17 cellular contexts compared by ENCODE assay signal in genomic region chr11:61000426-61000825, GRCh38. TPM values are rescaled to one million over a fixed set of nuclear protein-coding genes. Genes with fewer than 3 reads are reported as not detected.
DNase-seq lines count a peak whose midpoint lies in the region; ATAC-seq and TF ChIP-seq lines count a peak whose summit lies in the region.
"Had no signal": no experiment of that assay in that cellular context is flagged by ENCODE, and none has a peak within 500 bp of the region (broad histone marks: within the 10 kb centered on the region; RNA-seq: fewer than 3 reads in every experiment).

No MANE protein-coding gene starts in this region.

- H3K9me3 Mint-ChIP-seq in activated naive CD4-positive, alpha-beta T cell treated with anti-CD3 and anti-CD28 coated beads for 36 hours, result no peaks in the 10 kb centered on the region
- H3K9me3 Mint-ChIP-seq in activated CD8-positive, alpha-beta T cell treated with anti-CD3 and anti-CD28 coated beads for 36 hours, result no peaks in the 10 kb centered on the region
- no peaks in the 10 kb centered on the region for H3K9me3 Mint-ChIP-seq in activated naive CD8-positive, alpha-beta T cell treated with anti-CD3 and anti-CD28 coated beads, Interleukin-2, amount 50 U/mL, for 24 hours
- H3K9me3 Mint-ChIP-seq: CD4-positive, CD25-positive, alpha-beta regulatory T cell; HFFc6 had no signal

- ATAC-seq in activated CD8-positive, alpha-beta T cell treated with anti-CD3 and anti-CD28 coated beads for 36 hours, result no peak
- no peak for ATAC-seq in activated naive CD8-positive, alpha-beta T cell treated with anti-CD3 and anti-CD28 coated beads, Interleukin-2, amount 50 U/mL, for 24 hours
- ATAC-seq in SK-N-SH treated with all-trans-retinoic acid at 6 μM for 48 hours, result no peak
- ATAC-seq: HepG2 had no signal

- no peak overlapping the region for H3K4me2 ChIP-seq in osteoblast (ENCODE audit: insufficient read depth, low read length)

- no peaks in the 10 kb centered on the region for H3K9me3 ChIP-seq in osteoblast (ENCODE audit: low read depth, low read length)

- H3K79me2 ChIP-seq in osteoblast (ENCODE audit: insufficient read depth, low read length), result no peaks in the 10 kb centered on the region

- H3K36me3 Mint-ChIP-seq in activated naive CD4-positive, alpha-beta T cell treated with anti-CD3 and anti-CD28 coated beads for 36 hours (ENCODE audit: low read depth), result peaks cover 75% of the 10 kb centered on the region
- H3K36me3 Mint-ChIP-seq in activated CD8-positive, alpha-beta T cell treated with anti-CD3 and anti-CD28 coated beads for 36 hours (ENCODE audit: low read depth), result peaks cover 65% of the 10 kb centered on the region
- H3K36me3 Mint-ChIP-seq in activated naive CD8-positive, alpha-beta T cell treated with anti-CD3 and anti-CD28 coated beads, Interleukin-2, amount 50 U/mL, for 24 hours (ENCODE audit: low read depth), result peaks cover 41% of the 10 kb centered on the region

- peak overlapping the region; percentile 95 for H3K27ac Mint-ChIP-seq in activated naive CD4-positive, alpha-beta T cell treated with anti-CD3 and anti-CD28 coated beads for 36 hours
- peak overlapping the region; percentile 55 for H3K27ac Mint-ChIP-seq in activated CD8-positive, alpha-beta T cell treated with anti-CD3 and anti-CD28 coated beads for 36 hours
- H3K27ac Mint-ChIP-seq in activated naive CD8-positive, alpha-beta T cell treated with anti-CD3 and anti-CD28 coated beads, Interleukin-2, amount 50 U/mL, for 24 hours, result peak overlapping the region; percentile 56
- H3K27ac Mint-ChIP-seq: B cell, HFFc6 had no signal

- POLR2A ChIA-PET in activated CD8-positive, alpha-beta T cell treated with anti-CD3 and anti-CD28 coated beads for 36 hours (lab: Charles Lee), result interaction anchor here (1.1 to 2.4 kb wide), 3 partner anchors 9 to 14 kb away, joined by 5 to 7 read pairs (median 5); no protein-coding TSS in a partner anchor

- H3K27ac ChIP-seq in osteoblast (ENCODE audit: low read depth, low read length), result no peak overlapping the region

- CTCF ChIA-PET in activated naive CD4-positive, alpha-beta T cell treated with anti-CD3 and anti-CD28 coated beads for 36 hours (lab: Charles Lee), result interaction anchor here (0.5 kb wide), 1 partner anchor 10 kb away, joined by 5 read pairs; no protein-coding TSS in a partner anchor
- CTCF ChIA-PET in activated CD8-positive, alpha-beta T cell treated with anti-CD3 and anti-CD28 coated beads for 36 hours (lab: Charles Lee), result interaction anchor here (1.0 kb wide), 1 partner anchor 128 kb away, joined by 3 read pairs; no protein-coding TSS in a partner anchor

- no peak overlapping the region for H2AFZ ChIP-seq in osteoblast (ENCODE audit: low read length)

- no peak for DNase-seq in activated naive CD4-positive, alpha-beta T cell treated with anti-CD3 and anti-CD28 coated beads for 36 hours
- DNase-seq in activated naive CD4-positive, alpha-beta T cell (lab: John Stamatoyannopoulos, UW), result no peak
- no peak for DNase-seq in activated CD8-positive, alpha-beta T cell treated with anti-CD3 and anti-CD28 coated beads for 36 hours
- no peak for DNase-seq in activated naive CD8-positive, alpha-beta T cell treated with anti-CD3 and anti-CD28 coated beads, Interleukin-2, amount 50 U/mL, for 24 hours
- peak; percentile 79 for DNase-seq in osteoblast (ENCODE audit: insufficient read length, low spot score, missing footprints)
- no peak for DNase-seq in mucosa of gallbladder (ENCODE audit: low spot score)
- DNase-seq: CD4-positive, CD25-positive, alpha-beta regulatory T cell; HFFc6; KG1; NCI-H1436; NCI-H2081; NCI-H510A; NCI-H774; RPMI8226 had no signal

- no peak overlapping the region for H3K4me3 Mint-ChIP-seq in activated naive CD4-positive, alpha-beta T cell treated with anti-CD3 and anti-CD28 coated beads for 36 hours
- no peak overlapping the region for H3K4me3 Mint-ChIP-seq in activated CD8-positive, alpha-beta T cell treated with anti-CD3 and anti-CD28 coated beads for 36 hours
- no peak overlapping the region for H3K4me3 Mint-ChIP-seq in activated naive CD8-positive, alpha-beta T cell treated with anti-CD3 and anti-CD28 coated beads, Interleukin-2, amount 50 U/mL, for 24 hours
- H3K4me3 Mint-ChIP-seq: B cell, HFFc6 had no signal

- no peaks in the 10 kb centered on the region for H4K20me1 ChIP-seq in osteoblast (ENCODE audit: insufficient read depth, low read length)

- H3K27me3 Mint-ChIP-seq in activated naive CD4-positive, alpha-beta T cell treated with anti-CD3 and anti-CD28 coated beads for 36 hours (ENCODE audit: low read depth), result no peaks in the 10 kb centered on the region
- H3K27me3 Mint-ChIP-seq in activated CD8-positive, alpha-beta T cell treated with anti-CD3 and anti-CD28 coated beads for 36 hours, result no peaks in the 10 kb centered on the region
- H3K27me3 Mint-ChIP-seq in activated naive CD8-positive, alpha-beta T cell treated with anti-CD3 and anti-CD28 coated beads, Interleukin-2, amount 50 U/mL, for 24 hours, result no peaks in the 10 kb centered on the region
- H3K27me3 Mint-ChIP-seq: B cell; CD4-positive, CD25-positive, alpha-beta regulatory T cell had no signal

- no peak overlapping the region for H3K4me3 ChIP-seq in osteoblast (ENCODE audit: insufficient read depth, low read length)

- H3K4me1 Mint-ChIP-seq in activated naive CD4-positive, alpha-beta T cell treated with anti-CD3 and anti-CD28 coated beads for 36 hours (ENCODE audit: low read depth), result peaks cover 87% of the 10 kb centered on the region
- peaks cover 73% of the 10 kb centered on the region for H3K4me1 Mint-ChIP-seq in activated CD8-positive, alpha-beta T cell treated with anti-CD3 and anti-CD28 coated beads for 36 hours (ENCODE audit: low read depth)
- H3K4me1 Mint-ChIP-seq in activated naive CD8-positive, alpha-beta T cell treated with anti-CD3 and anti-CD28 coated beads, Interleukin-2, amount 50 U/mL, for 24 hours, result peaks cover 77% of the 10 kb centered on the region

- peaks cover 4% of the 10 kb centered on the region for H3K4me1 ChIP-seq in osteoblast (ENCODE audit: insufficient read depth, low read length)

- TF ChIP-seq CTCF in activated CD8-positive, alpha-beta T cell treated with anti-CD3 and anti-CD28 coated beads for 36 hours (IDR thresholded peaks at IDR 0.05), result no peak
- no peak for TF ChIP-seq CTCF in osteoblast (IDR thresholded peaks at IDR 0.05; ENCODE audit: extremely low read depth, low read depth, low read length)

- intact Hi-C loops in activated naive CD4-positive, alpha-beta T cell treated with anti-CD3 and anti-CD28 coated beads for 36 hours (cut with micrococcal nuclease), result no loop called here
- intact Hi-C loops in activated CD8-positive, alpha-beta T cell treated with anti-CD3 and anti-CD28 coated beads for 36 hours (cut with micrococcal nuclease), result no loop called here

- peaks cover 28% of the 10 kb centered on the region for H3K27me3 ChIP-seq in osteoblast (ENCODE audit: insufficient read depth, low read length)

- no peaks in the 10 kb centered on the region for H3K36me3 ChIP-seq in osteoblast (ENCODE audit: insufficient read depth, low read length)

TF ChIP-seq in SK-N-SH treated with all-trans-retinoic acid at 6 μM for 48 hours, 23 proteins besides CTCF, POLR2A, EP300 and RAD21:
- TF ChIP-seq CREB5 (CRISPR knock-in tag; IDR thresholded peaks at IDR 0.05; ENCODE audit: low read depth), result no peak
- no peak for TF ChIP-seq ISL1 (CRISPR knock-in tag; IDR thresholded peaks at IDR 0.05)
- TF ChIP-seq OSR1 (CRISPR knock-in tag; IDR thresholded peaks at IDR 0.05), result no peak
- TF ChIP-seq ZFP3 (CRISPR knock-in tag; IDR thresholded peaks at IDR 0.05), result no peak
- no peak for TF ChIP-seq ZFP30 (CRISPR knock-in tag; IDR thresholded peaks at IDR 0.05)
- TF ChIP-seq ZNF8 (CRISPR knock-in tag; IDR thresholded peaks at IDR 0.05), result no peak
- no peak for TF ChIP-seq ZC3H10 (CRISPR knock-in tag; IDR thresholded peaks at IDR 0.05)
- TF ChIP-seq TOX (CRISPR knock-in tag; IDR thresholded peaks at IDR 0.05; ENCODE audit: borderline replicate concordance), result no peak
- TF ChIP-seq ZNF565 (CRISPR knock-in tag; conservative IDR thresholded peaks at IDR 0.05; ENCODE audit: low read depth), result no peak
- no peak for TF ChIP-seq TCF4 (CRISPR knock-in tag; IDR thresholded peaks at IDR 0.05; ENCODE audit: borderline replicate concordance)
- TF ChIP-seq RARB (CRISPR knock-in tag; IDR thresholded peaks at IDR 0.05), result no peak
- TF ChIP-seq CSDC2 (CRISPR knock-in tag; IDR thresholded peaks at IDR 0.05), result no peak
- TF ChIP-seq, protein P1, sequence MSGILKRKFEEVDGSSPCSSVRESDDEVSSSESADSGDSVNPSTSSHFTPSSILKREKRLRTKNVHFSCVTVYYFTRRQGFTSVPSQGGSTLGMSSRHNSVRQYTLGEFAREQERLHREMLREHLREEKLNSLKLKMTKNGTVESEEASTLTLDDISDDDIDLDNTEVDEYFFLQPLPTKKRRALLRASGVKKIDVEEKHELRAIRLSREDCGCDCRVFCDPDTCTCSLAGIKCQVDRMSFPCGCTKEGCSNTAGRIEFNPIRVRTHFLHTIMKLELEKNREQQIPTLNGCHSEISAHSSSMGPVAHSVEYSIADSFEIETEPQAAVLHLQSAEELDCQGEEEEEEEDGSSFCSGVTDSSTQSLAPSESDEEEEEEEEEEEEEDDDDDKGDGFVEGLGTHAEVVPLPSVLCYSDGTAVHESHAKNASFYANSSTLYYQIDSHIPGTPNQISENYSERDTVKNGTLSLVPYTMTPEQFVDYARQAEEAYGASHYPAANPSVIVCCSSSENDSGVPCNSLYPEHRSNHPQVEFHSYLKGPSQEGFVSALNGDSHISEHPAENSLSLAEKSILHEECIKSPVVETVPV (CRISPR knock-in tag; IDR thresholded peaks at IDR 0.05), result no peak
- no peak for TF ChIP-seq SNAI2 (CRISPR knock-in tag; IDR thresholded peaks at IDR 0.05)

RNA-seq across cellular contexts. Expression of gene CD6, which starts 28.9 kb away (rescaled TPM):
- 100 to 1,000 TPM; 227 to 234 TPM for total RNA-seq in activated naive CD4-positive, alpha-beta T cell treated with anti-CD3 and anti-CD28 coated beads for 36 hours
- 100 to 1,000 TPM; 196 to 201 TPM for total RNA-seq in activated CD8-positive, alpha-beta T cell treated with anti-CD3 and anti-CD28 coated beads for 36 hours
- total RNA-seq in osteoblast (not detected in 2 replicates), mucosa of gallbladder (5.3 TPM)
- total RNA-seq: HepG2, HFFc6 had no signal

RNA-seq across cellular contexts. Expression of gene SLC15A3, which starts 48.5 kb away (rescaled TPM):
- 1 to 10 TPM; 5.6 to 5.8 TPM for total RNA-seq in activated naive CD4-positive, alpha-beta T cell treated with anti-CD3 and anti-CD28 coated beads for 36 hours
- total RNA-seq in activated CD8-positive, alpha-beta T cell treated with anti-CD3 and anti-CD28 coated beads for 36 hours, result 1 to 10 TPM; 3.9 to 4.7 TPM
- total RNA-seq in osteoblast, result 10.9 and 13.0 TPM in 2 replicates
- 23.2 TPM for total RNA-seq in mucosa of gallbladder

Comparison
In these comparisons a context has a peak if more than half of its experiments do, and no peak if none do; other contexts are left out.
1. RNA of gene CD6, which starts 28.9 kb away (total RNA-seq): 227 to 234 TPM in activated naive CD4-positive, alpha-beta T cell treated with anti-CD3 and anti-CD28 coated beads for 36 hours and 196 to 201 TPM in activated CD8-positive, alpha-beta T cell treated with anti-CD3 and anti-CD28 coated beads for 36 hours; 5.3 TPM in mucosa of gallbladder (single experiment) and not detected in osteoblast; every median in the first group is over 10 times any median in the second.
2. Peak in every context shown above with its lines, with median percentiles within 50 percentile points of each other: H3K27ac Mint-ChIP-seq.